Comparison of ENCODE assay signal across 24 cellular contexts in genomic region chr7:77242068-77242467, GRCh38. TPM values are rescaled to one million over a fixed set of nuclear protein-coding genes. Genes with fewer than 3 reads are reported as not detected.
DNase-seq lines count a peak whose midpoint lies in the region; ATAC-seq, FAIRE-seq and TF ChIP-seq lines count a peak whose summit lies in the region.
"Had no signal": no experiment of that assay in that cellular context is flagged by ENCODE, and none has a peak within 500 bp of the region (broad histone marks: within the 10 kb centered on the region; RNA-seq: fewer than 3 reads in every experiment).

No MANE protein-coding gene starts in this region.

- H3K27me3 Mint-ChIP-seq in neural progenitor cell (ENCODE audit: insufficient read depth, low read depth) = no peaks in the 10 kb centered on the region
- no peaks in the 10 kb centered on the region for H3K27me3 Mint-ChIP-seq in activated CD4-positive, alpha-beta memory T cell treated with anti-CD3 and anti-CD28 coated beads for 36 hours
- H3K27me3 Mint-ChIP-seq: CD4-positive, alpha-beta memory T cell; central memory CD8-positive, alpha-beta T cell; natural killer cell treated with Interleukin-12 subunit alpha and Interleukin-12 subunit beta and Interleukin-15 and Interleukin-18, amount 100 ng/mL, for 72 hours had no signal

- H3K4me1 Mint-ChIP-seq in neural progenitor cell = peaks cover 4% of the 10 kb centered on the region
- H3K4me1 Mint-ChIP-seq in activated CD4-positive, alpha-beta memory T cell treated with anti-CD3 and anti-CD28 coated beads for 36 hours (ENCODE audit: low read depth) = peaks cover 17% of the 10 kb centered on the region

- H3K36me3 ChIP-seq in HepG2 (replicated peaks in 1 of 2; ENCODE audit: control insufficient read depth in 1 of 2, insufficient read depth in 2 of 2, low read length in 2 of 2) (no peaks in the 10 kb centered on the region), right lobe of liver (no peaks in the 10 kb centered on the region), heart right ventricle (peaks cover 0 to 15% (median 0%) of the 10 kb centered on the region in 9 donors), neural progenitor cell (no peaks in the 10 kb centered on the region), aorta (ENCODE audit: control insufficient read depth in 1 of 2, insufficient read depth in 2 of 2, low read length in 1 of 2) (no peaks in the 10 kb centered on the region)
- H3K36me3 ChIP-seq: HAP-1, WERI-Rb-1 had no signal

- TF ChIP-seq CTCF in HepG2 (CRISPR knock-in tag; IDR thresholded peaks at IDR 0.05) (no peak), right lobe of liver (IDR thresholded peaks at IDR 0.05) (no peak), heart right ventricle (IDR thresholded peaks at IDR 0.05) (no peak), neural progenitor cell (IDR thresholded peaks at IDR 0.05) (no peak)

- FAIRE-seq in HepG2 (lab: Jason Lieb, UNC) = no peak
- FAIRE-seq: astrocyte had no signal

- no peak for ATAC-seq in HepG2
- ATAC-seq in right lobe of liver = no peak
- ATAC-seq in heart right ventricle = peak in 2 of 8 donors; percentile 19
- ATAC-seq in aorta (ENCODE audit: low FRiP score) = no peak
- ATAC-seq in GM21619 (IDR thresholded peaks at IDR 0.05; ENCODE audit: unreplicated experiment) = no peak
- no peak for ATAC-seq in sciatic nerve
- ATAC-seq: activated naive CD4-positive, alpha-beta T cell treated with anti-CD3 and anti-CD28 coated beads, Interleukin-2, amount 50 U/mL, for 72 hours; natural killer cell treated with Interleukin-12 subunit alpha and Interleukin-12 subunit beta and Interleukin-15 and Interleukin-18, amount 100 ng/mL, for 72 hours had no signal

- H3K27ac ChIP-seq in HepG2 (ENCODE audit: extremely low read length, insufficient read depth, low read length) (peak overlapping the region; percentile 10), right lobe of liver (no peak overlapping the region), heart right ventricle (peak overlapping the region in 7 of 10 donors; percentile 34 to 63 (median 50)), neural progenitor cell (no peak overlapping the region), aorta (ENCODE audit: low read depth in 1 of 2, low read length in 2 of 2) (peak overlapping the region; percentile 43 to 95)
- H3K27ac ChIP-seq: WERI-Rb-1 had no signal

- CTCF ChIA-PET in HepG2 (lab: Yijun Ruan, JAX; ENCODE audit: low intra/inter-chr PET ratio, low total read pairs) = no interaction called here
- CTCF ChIA-PET in activated CD4-positive, alpha-beta memory T cell treated with anti-CD3 and anti-CD28 coated beads for 36 hours (lab: Charles Lee) = no interaction called here

- no peak overlapping the region for H3K4me3 ChIP-seq in HepG2 (replicated peaks in 1 of 3; ENCODE audit: insufficient read depth in 1 of 3, low read depth in 2 of 3, low read length in 3 of 3)
- no peak overlapping the region for H3K4me3 ChIP-seq in right lobe of liver
- H3K4me3 ChIP-seq in heart right ventricle = peak overlapping the region in 1 of 10 donors; percentile 7
- H3K4me3 ChIP-seq in neural progenitor cell = no peak overlapping the region
- no peak overlapping the region for H3K4me3 ChIP-seq in aorta (ENCODE audit: low read length in 2 of 2)
- H3K4me3 ChIP-seq: dorsolateral prefrontal cortex, HAP-1 had no signal

- POLR2A ChIA-PET in HepG2 (lab: Yijun Ruan, JAX) = no interaction called here
- POLR2A ChIA-PET in activated CD4-positive, alpha-beta memory T cell treated with anti-CD3 and anti-CD28 coated beads for 36 hours (lab: Charles Lee) = no interaction called here

- H3K4me2 ChIP-seq in HepG2 (ENCODE audit: low read depth, low read length) (no peak overlapping the region), neural progenitor cell (peak overlapping the region; percentile 35)

- 100% methylated on average over 2 of the region's 2 CpGs for WGBS in HepG2 (ENCODE audit: low lambda C conversion rate)
- WGBS in right lobe of liver (ENCODE audit: insufficient coverage, low coverage, low lambda C conversion rate, missing lambda C conversion rate) = no CpG with 5 or more reads among the region's 2 CpGs
- 50 to 89% methylated on average over 2 of the region's 2 CpGs for WGBS in heart right ventricle, 2 donors
- 40 to 47% methylated on average over 2 of the region's 2 CpGs for WGBS in aorta, 2 donors

- H3K9me3 ChIP-seq in HepG2 (ENCODE audit: low read length) (no peaks in the 10 kb centered on the region), right lobe of liver (no peaks in the 10 kb centered on the region), heart right ventricle (no peaks in the 10 kb centered on the region), neural progenitor cell (ENCODE audit: low read depth) (no peaks in the 10 kb centered on the region), aorta (ENCODE audit: control insufficient read depth, low read length) (no peaks in the 10 kb centered on the region)
- H3K9me3 ChIP-seq: HAP-1 had no signal

- H2AFZ ChIP-seq in HepG2 (ENCODE audit: low read length) = no peak overlapping the region
- H2AFZ ChIP-seq in neural progenitor cell (replicated peaks) = peak overlapping the region; percentile 12

- H3K36me3 Mint-ChIP-seq in neural progenitor cell = no peaks in the 10 kb centered on the region
- H3K36me3 Mint-ChIP-seq in activated CD4-positive, alpha-beta memory T cell treated with anti-CD3 and anti-CD28 coated beads for 36 hours = peaks cover 3% of the 10 kb centered on the region

- in situ Hi-C loops in HepG2 (cut with HindIII; ENCODE audit: extremely low pct_ligation_motif_present, low pct_unique_long_range_greater_than_20kb) = loop anchor here (10.0 kb wide), 1 partner anchor 117 kb away; the partner anchor contains the start of gene CCDC146

- H3K4me1 ChIP-seq in HepG2 (ENCODE audit: insufficient read depth, low read length) (peaks cover 35% of the 10 kb centered on the region), right lobe of liver (peaks cover 0 to 11% (median 0%) of the 10 kb centered on the region in 4 donors), heart right ventricle (peaks cover 0 to 76% (median 21%) of the 10 kb centered on the region in 9 donors), neural progenitor cell (peaks cover 14% of the 10 kb centered on the region), aorta (ENCODE audit: control insufficient read depth in 1 of 2, insufficient read depth in 2 of 2, low read length in 2 of 2) (peaks cover 7 to 13% of the 10 kb centered on the region in 2 donors)

- no peak for TF ChIP-seq POLR2A in HepG2 (IDR thresholded peaks at IDR 0.05; ENCODE audit: insufficient read depth in 1 of 2, low read depth in 2 of 2, low read length in 2 of 2)
- no peak for TF ChIP-seq POLR2A in right lobe of liver (IDR thresholded peaks at IDR 0.05)

- no peaks in the 10 kb centered on the region for H3F3A ChIP-seq in neural progenitor cell (ENCODE audit: low read depth)

- DNase-seq in HepG2 (ENCODE audit: low spot score) (no peak), right lobe of liver (no peak), heart right ventricle (no peak), neural progenitor cell (ENCODE audit: low spot score) (no peak), aorta (no peak), sciatic nerve (ENCODE audit: low spot score) (no peak)
- no peak for DNase-seq in activated CD4-positive, alpha-beta memory T cell treated with anti-CD3 and anti-CD28 coated beads for 36 hours
- DNase-seq: 8988T; activated CD8-positive, alpha-beta memory T cell treated with anti-CD3 and anti-CD28 coated beads, Interleukin-2, amount 50 U/mL, for 48 hours; CD4-positive, alpha-beta memory T cell; DMS 273 treated with DMSO at 0.1 percent for 48 hours; dorsolateral prefrontal cortex; midbrain; NCI-H1105; NCI-H2029 treated with DMSO at 0.1 percent for 48 hours; NCI-H446; WERI-Rb-1 had no signal

- TF ChIP-seq RAD21 in HepG2 (CRISPR knock-in tag; IDR thresholded peaks at IDR 0.05) = no peak

- H3K9me3 Mint-ChIP-seq in neural progenitor cell = no peaks in the 10 kb centered on the region
- H3K9me3 Mint-ChIP-seq in activated CD4-positive, alpha-beta memory T cell treated with anti-CD3 and anti-CD28 coated beads for 36 hours = no peaks in the 10 kb centered on the region
- H3K9me3 Mint-ChIP-seq: activated naive CD4-positive, alpha-beta T cell treated with anti-CD3 and anti-CD28 coated beads, Interleukin-2, amount 50 U/mL, for 72 hours; activated T-helper 2 cell treated with anti-CD3 and anti-CD28 coated beads, Interferon-gamma antibody, Interleukin-2, Interleukin-4, amounts not matched to agents 10 μg/mL and 5 μg/mL and 100 μg/mL, durations not matched to agents 14 hours and 24 hours and 36 hours; central memory CD8-positive, alpha-beta T cell had no signal

- H3K4me3 Mint-ChIP-seq in neural progenitor cell = no peak overlapping the region
- no peak overlapping the region for H3K4me3 Mint-ChIP-seq in activated CD4-positive, alpha-beta memory T cell treated with anti-CD3 and anti-CD28 coated beads for 36 hours
- H3K4me3 Mint-ChIP-seq: CD4-positive, alpha-beta memory T cell; central memory CD8-positive, alpha-beta T cell; natural killer cell treated with Interleukin-12 subunit alpha and Interleukin-12 subunit beta and Interleukin-15 and Interleukin-18, amount 100 ng/mL, for 72 hours had no signal

- no peaks in the 10 kb centered on the region for H3K79me2 ChIP-seq in HepG2 (ENCODE audit: insufficient read depth, low read length)
- no peaks in the 10 kb centered on the region for H3K79me2 ChIP-seq in neural progenitor cell (ENCODE audit: low read depth)

- no TSS peak for BruUV-seq in HepG2 (replicated peaks; lab: Mats Ljungman, UMichigan)

- H4K20me1 ChIP-seq in HepG2 (ENCODE audit: insufficient read depth, low read length) = no peaks in the 10 kb centered on the region
- no peaks in the 10 kb centered on the region for H4K20me1 ChIP-seq in neural progenitor cell (ENCODE audit: low read depth)

- no peak overlapping the region for H3K27ac Mint-ChIP-seq in neural progenitor cell
- no peak overlapping the region for H3K27ac Mint-ChIP-seq in activated CD4-positive, alpha-beta memory T cell treated with anti-CD3 and anti-CD28 coated beads for 36 hours
- H3K27ac Mint-ChIP-seq: activated naive CD4-positive, alpha-beta T cell treated with anti-CD3 and anti-CD28 coated beads, Interleukin-2, amount 50 U/mL, for 72 hours; activated T-helper 2 cell treated with anti-CD3 and anti-CD28 coated beads, Interferon-gamma antibody, Interleukin-2, Interleukin-4, amounts not matched to agents 10 μg/mL and 5 μg/mL and 100 μg/mL, durations not matched to agents 14 hours and 24 hours and 36 hours; natural killer cell treated with Interleukin-12 subunit alpha and Interleukin-12 subunit beta and Interleukin-15 and Interleukin-18, amount 100 ng/mL, for 72 hours had no signal

- no peak overlapping the region for H3K9ac ChIP-seq in HepG2 (ENCODE audit: insufficient read depth, low read depth, low read length)
- no peak overlapping the region for H3K9ac ChIP-seq in neural progenitor cell

- intact Hi-C loops in HepG2 (cut with micrococcal nuclease; ENCODE audit: unreplicated experiment) = no loop called here
- intact Hi-C loops in right lobe of liver (cut with DNase I) = no loop called here
- intact Hi-C loops in heart right ventricle (cut with DNase I) = loop anchor here in 4 of 10 donors (10.0 kb wide), 2 partner anchors 83 to 117 kb away; partner anchors contain the start of gene CCDC146 (in 3 of the 4)
- intact Hi-C loops in aorta (cut with DNase I) = loop anchor here in 1 of 2 donors (5.0 to 10.0 kb wide), 2 partner anchors 45 to 117 kb away; partner anchors contain the start of genes CCDC146 and FGL2
- intact Hi-C loops in sciatic nerve (cut with DNase I) = no loop called here
- intact Hi-C loops in activated CD4-positive, alpha-beta memory T cell treated with anti-CD3 and anti-CD28 coated beads for 36 hours (cut with micrococcal nuclease) = no loop called here

- TF ChIP-seq EP300 in HepG2 (IDR thresholded peaks at IDR 0.05; ENCODE audit: low read depth in 2 of 2, low read length in 2 of 2) (no peak), HepG2 (CRISPR knock-in tag; IDR thresholded peaks at IDR 0.05; ENCODE audit: borderline replicate concordance) (no peak)

- H3K27me3 ChIP-seq in HepG2 (ENCODE audit: control insufficient read depth in 1 of 2, insufficient read depth in 2 of 2, low read length in 2 of 2) = no peaks in the 10 kb centered on the region
- no peaks in the 10 kb centered on the region for H3K27me3 ChIP-seq in right lobe of liver
- no peaks in the 10 kb centered on the region for H3K27me3 ChIP-seq in heart right ventricle
- no peaks in the 10 kb centered on the region for H3K27me3 ChIP-seq in neural progenitor cell
- no peaks in the 10 kb centered on the region for H3K27me3 ChIP-seq in aorta (ENCODE audit: control insufficient read depth in 1 of 2, insufficient read depth in 2 of 2, low read length in 1 of 2)
- H3K27me3 ChIP-seq: dorsolateral prefrontal cortex had no signal

RNA-seq across cellular contexts. Expression of gene FGL2, which starts 42.4 kb away (rescaled TPM):
- total RNA-seq in HepG2 (2016; rRNA removed; fragmentation: Illumina TruSeq; extraction: Trizol) (0.08 and 0.15 TPM in 2 replicates), right lobe of liver (10 to 100 TPM in 1 of 6 experiments, 1 to 10 TPM in 5; 3.4 to 19.3 (median 7.5) TPM), heart right ventricle (10 to 100 TPM in 5 of 10 donors, 1 to 10 TPM in 5; 5.8 to 41.3 (median 10.1) TPM), neural progenitor cell (ENCODE audit: low replicate concordance) (not detected in 2 replicates), aorta (100 to 1,000 TPM; 208 to 246 TPM), sciatic nerve (269 TPM)
- total RNA-seq in HepG2 (2016; cell fraction: cytosol; rRNA removed; fragmentation: Illumina TruSeq; extraction: Trizol; ENCODE audit: low read depth) = not detected in 2 replicates
- total RNA-seq in HepG2 (2016; cell fraction: insoluble cytoplasmic fraction; rRNA removed; fragmentation: Illumina TruSeq; extraction: Trizol) = 0.11 and 0.16 TPM in 2 replicates
- 0.03 and 0.06 TPM in 2 replicates for total RNA-seq in HepG2 (2016; cell fraction: membrane; rRNA removed; fragmentation: Illumina TruSeq; extraction: Trizol)
- 0.59 and 0.88 TPM in 2 replicates for total RNA-seq in HepG2 (2016; cell fraction: nucleus; rRNA removed; fragmentation: Illumina TruSeq; extraction: Trizol)
- polyA plus RNA-seq in HepG2 (2011; rRNA removed) (0.04 and 0.08 TPM in 2 replicates), heart right ventricle (1 to 10 TPM; 3.4 to 4.5 TPM), aorta (100 to 1,000 TPM; 104 to 117 TPM)
- polyA plus RNA-seq in HepG2 (2011; cell fraction: cytosol; rRNA removed) = 0.01 and 0.03 TPM in 2 replicates
- polyA plus RNA-seq in HepG2 (2011; cell fraction: nucleus; rRNA removed) = 0.10 and 0.24 TPM in 2 replicates
- 0.13 and 0.34 TPM in 2 replicates for polyA plus RNA-seq in HepG2 (2012)
- not detected in 2 replicates for polyA plus RNA-seq in HepG2 (2016; cell fraction: cytosol; fragmentation: Illumina TruSeq; extraction: Trizol; ENCODE audit: low read depth)
- polyA plus RNA-seq in HepG2 (2016; cell fraction: insoluble cytoplasmic fraction; fragmentation: Illumina TruSeq; extraction: Trizol; ENCODE audit: low read depth) = 0.15 TPM in 2 replicates
- polyA plus RNA-seq in HepG2 (2016; cell fraction: membrane; fragmentation: Illumina TruSeq; extraction: Trizol; ENCODE audit: low read depth) = not detected in 2 replicates
- polyA plus RNA-seq in HepG2 (2016; cell fraction: nucleus; fragmentation: Illumina TruSeq; extraction: Trizol; ENCODE audit: insufficient read depth, low read depth) = 0.31 and 0.48 TPM in 2 replicates
- not detected in 2 replicates for polyA minus RNA-seq in HepG2 (2011; rRNA and poly(A)+ RNA removed; ENCODE audit: low replicate concordance)
- not detected in 2 replicates for polyA minus RNA-seq in HepG2 (2011; cell fraction: cytosol; rRNA and poly(A)+ RNA removed)
- polyA minus RNA-seq in HepG2 (2011; cell fraction: nucleus; rRNA and poly(A)+ RNA removed) = 0.39 and 1.1 TPM in 2 replicates
- total RNA-seq in activated CD4-positive, alpha-beta memory T cell treated with anti-CD3 and anti-CD28 coated beads for 36 hours = under 1 TPM; 0.55 to 0.65 TPM
- total RNA-seq: astrocyte had no signal

Comparison
In these comparisons a context has a peak if more than half of its experiments do, and no peak if none do; other contexts are left out.
1. H3K27ac ChIP-seq: peak in HepG2 (single experiment), heart right ventricle (7 of 10) and aorta (2 of 2); none in right lobe of liver (0 of 3) and neural progenitor cell (single experiment).